In genomic region chr19:41327499-41328156, GRCh38 we compare ENCODE assay signal across 1 cellular context.
TF ChIP-seq lines count a peak whose summit lies in the region.

No MANE protein-coding gene starts in this region.

TF ChIP-seq in IMR-90, 13 proteins besides CTCF, POLR2A, EP300 and RAD21:
- TF ChIP-seq SMC3 (IDR thresholded peaks at IDR 0.05; ENCODE audit: low read depth, low read length) (no peak), RFX5 (IDR thresholded peaks at IDR 0.05; ENCODE audit: low read depth, low read length) (no peak), NFE2L2 (IDR thresholded peaks at IDR 0.05; ENCODE audit: low read depth, low read length) (no peak), MAFK (IDR thresholded peaks at IDR 0.05; ENCODE audit: low read depth, low read length) (peak; percentile 62), MXI1 (IDR thresholded peaks at IDR 0.05; ENCODE audit: borderline replicate concordance, low read depth, low read length) (peak; percentile 42; the same call in 1 of the 2 replicates), BHLHE40 (IDR thresholded peaks at IDR 0.05; ENCODE audit: low read depth, low read length) (peak; percentile 87), ELK1 (IDR thresholded peaks at IDR 0.05; ENCODE audit: borderline replicate concordance, low read depth, low read length) (no peak), USF2 (IDR thresholded peaks at IDR 0.05; ENCODE audit: low read depth, low read length) (peak; percentile 29; the same call in 1 of the 2 replicates), MAZ (IDR thresholded peaks at IDR 0.05; ENCODE audit: borderline replicate concordance, low read depth, low read length) (peak; percentile 18; the same call in 1 of the 2 replicates), CEBPB (IDR thresholded peaks at IDR 0.05; ENCODE audit: low read depth, low read length) (no peak)
